ENCODE assay signal across 13 cellular contexts in genomic region chr15:37016287-37016686, GRCh38.
A peak's percentile ranks its signal among the peaks of the same experiment; 100 is the strongest.
DNase-seq lines count a peak whose midpoint lies in the region; ATAC-seq and TF ChIP-seq lines count a peak whose summit lies in the region.
"Had no signal": no experiment of that assay in that cellular context is flagged by ENCODE, and none has a peak within 500 bp of the region (broad histone marks: within the 10 kb centered on the region; RNA-seq: fewer than 3 reads in every experiment).

No MANE protein-coding gene starts in this region.

- no peak for TF ChIP-seq CTCF in astrocyte of the spinal cord (IDR thresholded peaks at IDR 0.05; ENCODE audit: low read depth, low read length)
- TF ChIP-seq CTCF in heart left ventricle (IDR thresholded peaks at IDR 0.05) = no peak

- peaks cover 0 to 7% (median 0%) of the 10 kb centered on the region in 9 donors for H3K36me3 ChIP-seq in heart left ventricle

- H3K4me3 ChIP-seq in astrocyte of the spinal cord (ENCODE audit: low read depth, low read length) (no peak overlapping the region), heart left ventricle (no peak overlapping the region)

- H3K4me1 ChIP-seq in heart left ventricle = peaks cover 0 to 67% (median 34%) of the 10 kb centered on the region in 12 donors

- peak overlapping the region; percentile 64 to 87 (median 74) for H3K27ac ChIP-seq in heart left ventricle

- ATAC-seq in heart left ventricle (peak in 3 of 4 donors; percentile 53 to 77 (median 63)), sciatic nerve (peak; percentile 78), HG02973 (IDR thresholded peaks at IDR 0.05; ENCODE audit: unreplicated experiment) (no peak), HG03439 (IDR thresholded peaks at IDR 0.05; ENCODE audit: unreplicated experiment) (no peak)
- ATAC-seq: stimulated activated naive CD8-positive, alpha-beta T cell treated with anti-CD3 and anti-CD28 coated beads, Interleukin-15, Interleukin-2, amounts not matched to agents 100 U/mL and 50 U/mL, for 24 hours had no signal

- in situ Hi-C loops in astrocyte of the spinal cord (cut with HindIII; ENCODE audit: low sequenced_read_pairs) = no loop called here

- WGBS in heart left ventricle, 4 donors = 23 to 33% (median 29%) methylated on average over 7 of the region's 7 CpGs

- TF ChIP-seq POLR2A in heart left ventricle (IDR thresholded peaks at IDR 0.05) = no peak

- intact Hi-C loops in heart left ventricle (cut with DNase I) (loop anchor here in 3 of 10 donors (5.0 to 10.0 kb wide), 2 partner anchors 79 to 81 kb away; no protein-coding TSS in a partner anchor), sciatic nerve (cut with DNase I) (no loop called here)

- H3K27me3 ChIP-seq in heart left ventricle = no peaks in the 10 kb centered on the region

- H3K9me3 ChIP-seq in heart left ventricle = no peaks in the 10 kb centered on the region

- DNase-seq in GM03348 (ENCODE audit: low spot score) (peak; percentile 42), astrocyte of the spinal cord (ENCODE audit: low read depth, low spot score) (peak; percentile 85), heart left ventricle (peak in 2 of 5 donors; percentile 36 to 43), sciatic nerve (ENCODE audit: low spot score) (no peak), NCI-H2196 (lab: John Stamatoyannopoulos, UW; ENCODE audit: unreplicated experiment) (no peak), T-helper 2 cell (no peak)
- DNase-seq: CD4-positive, CD25-positive, alpha-beta regulatory T cell; glutamatergic neuron; mesendoderm; NCI-H2227 treated with DMSO at 0.1 percent for 48 hours; stimulated activated naive CD8-positive, alpha-beta T cell treated with anti-CD3 and anti-CD28 coated beads, Interleukin-15, Interleukin-2, amounts not matched to agents 100 U/mL and 50 U/mL, for 24 hours had no signal

Comparison
In these comparisons a context has a peak if more than half of its experiments do, and no peak if none do; other contexts are left out.
1. DNase-seq: peak in GM03348 (single experiment) and astrocyte of the spinal cord (single experiment); none in sciatic nerve (single experiment), NCI-H2196 (single experiment) and T-helper 2 cell (0 of 5).
2. ATAC-seq: peak in heart left ventricle (3 of 4) and sciatic nerve (single experiment); none in HG02973 (single experiment) and HG03439 (single experiment).